In genomic region chr1:56563045-56563444, GRCh38 we compare ENCODE assay signal across 1 cellular context.
TF ChIP-seq lines count a peak whose summit lies in the region.

No MANE protein-coding gene starts in this region.

TF ChIP-seq in liver, 16 proteins besides CTCF, POLR2A, EP300 and RAD21 (continued from another document):
- no peak for TF ChIP-seq ZBTB33 (IDR thresholded peaks at IDR 0.05)
- no peak for TF ChIP-seq MAX (IDR thresholded peaks at IDR 0.05)
- TF ChIP-seq EGR1 (IDR thresholded peaks at IDR 0.05; ENCODE audit: low read depth in 2 of 2), result no peak
- TF ChIP-seq RXRA (IDR thresholded peaks at IDR 0.05), result no peak
- TF ChIP-seq YY1 (IDR thresholded peaks at IDR 0.05), result no peak
- TF ChIP-seq ATF3 (IDR thresholded peaks at IDR 0.05), result no peak
TF ChIP-seq in liver: peak in this region for 0.
